ENCODE assay signal across 9 cellular contexts in the genomic region with DNA sequence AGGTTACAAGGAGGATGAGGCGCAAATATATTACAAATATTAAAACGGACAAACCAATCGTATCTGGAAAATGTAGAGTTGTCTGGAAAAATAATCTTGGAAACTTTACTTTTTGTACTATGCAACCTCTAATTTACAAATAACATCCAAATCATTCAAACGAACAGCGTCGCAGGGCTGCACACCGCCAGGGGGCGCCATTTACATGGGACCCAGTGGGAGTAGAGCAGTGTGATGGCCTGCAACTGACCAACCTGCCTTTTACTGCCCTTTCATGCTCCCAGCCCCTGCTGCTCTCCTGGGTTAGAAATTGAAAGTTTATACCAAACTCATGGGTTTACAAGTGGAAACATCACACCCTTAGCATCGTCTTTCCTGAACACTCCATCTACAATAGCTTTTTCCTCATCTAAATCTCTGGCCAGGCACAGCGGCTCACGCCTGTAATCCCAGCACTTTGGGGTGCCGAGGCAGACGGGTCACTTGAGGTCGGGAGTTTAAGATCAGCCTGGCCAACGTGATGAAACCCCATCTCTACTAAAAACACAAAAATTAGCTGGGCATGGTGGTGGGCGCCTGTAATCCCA. TPM values are rescaled to one million over a fixed set of nuclear protein-coding genes. Genes with fewer than 3 reads are reported as not detected.
A peak's percentile ranks its signal among the peaks of the same experiment; 100 is the strongest.
DNase-seq lines count a peak whose midpoint lies in the region; ATAC-seq and TF ChIP-seq lines count a peak whose summit lies in the region.
"Had no signal": no experiment of that assay in that cellular context is flagged by ENCODE, and none has a peak within 500 bp of the region (broad histone marks: within the 10 kb centered on the region; RNA-seq: fewer than 3 reads in every experiment).

No MANE protein-coding gene starts in this region.

- ATAC-seq in IMR-90 (ENCODE audit: low read depth), result peak; percentile 28; the same call in 1 of the 2 replicates
- no peak for ATAC-seq in GM18861 (IDR thresholded peaks at IDR 0.05; ENCODE audit: unreplicated experiment)
- ATAC-seq in HG03095 (IDR thresholded peaks at IDR 0.05; ENCODE audit: unreplicated experiment), result no peak

- DNase-seq in Caco-2 (peak; percentile 58 to 77), IMR-90 (peak; percentile 55), SK-N-DZ (ENCODE audit: low spot score) (peak; percentile 62), inferior parietal cortex (ENCODE audit: extremely low spot score) (peak; percentile 47)
- peak; percentile 51 to 76 for DNase-seq in stimulated activated CD4-positive, alpha-beta T cell treated with anti-CD3 and anti-CD28 coated beads, Interleukin-4, amount 100 ng/mL, for 4 hours

- peaks cover 10% of the 10 kb centered on the region; the same call in 1 of the 2 replicates for H4K20me1 ChIP-seq in IMR-90 (ENCODE audit: insufficient read depth, low read length)

- no peak overlapping the region for H3K27ac ChIP-seq in IMR-90 (ENCODE audit: insufficient read depth, low read length)

- CTCF ChIA-PET in Caco-2 (lab: Charles Lee) (no interaction called here), IMR-90 (lab: Yijun Ruan, JAX) (interaction anchor here (1.5 kb wide), 1 partner anchor 89 kb away, joined by 5 read pairs; no protein-coding TSS in a partner anchor)

- H3K14ac ChIP-seq in IMR-90 (replicated peaks; ENCODE audit: low read depth, low read length), result no peak overlapping the region

- no peak overlapping the region for H2AK5ac ChIP-seq in IMR-90 (ENCODE audit: low read depth, low read length)

- H3K9me1 ChIP-seq in IMR-90 (ENCODE audit: insufficient read depth, low read length), result peaks cover 9% of the 10 kb centered on the region

- H3K36me3 Mint-ChIP-seq in Caco-2 (ENCODE audit: insufficient read depth, unreplicated experiment), result no peaks in the 10 kb centered on the region
- peaks cover 6% of the 10 kb centered on the region for H3K36me3 Mint-ChIP-seq in activated naive CD8-positive, alpha-beta T cell

- H3K56ac ChIP-seq in IMR-90 (ENCODE audit: extremely low read depth, insufficient read depth, low read length), result no peak overlapping the region

- H3K4me2 ChIP-seq in IMR-90 (ENCODE audit: low read depth, low read length), result no peak overlapping the region

- H3K4me3 ChIP-seq in Caco-2 (ENCODE audit: low read depth, low read length) (no peak overlapping the region), IMR-90 (ENCODE audit: insufficient read depth, low read depth, low read length) (no peak overlapping the region)

- no peaks in the 10 kb centered on the region for H3K27me3 ChIP-seq in Caco-2 (replicated peaks; ENCODE audit: control insufficient read depth, insufficient read depth, low read length)
- no peaks in the 10 kb centered on the region for H3K27me3 ChIP-seq in IMR-90 (ENCODE audit: control insufficient read depth, insufficient read depth, low read length)

- no peak overlapping the region for H4K91ac ChIP-seq in IMR-90 (ENCODE audit: insufficient read depth, low read depth, low read length)

- H3K4me1 ChIP-seq in Caco-2 (no peaks in the 10 kb centered on the region), IMR-90 (ENCODE audit: control insufficient read depth, insufficient read depth, low read length) (peaks cover 7% of the 10 kb centered on the region)

- H3K36me3 ChIP-seq in Caco-2 (ENCODE audit: control insufficient read depth, insufficient read depth, low read length) (no peaks in the 10 kb centered on the region), IMR-90 (ENCODE audit: control insufficient read depth, insufficient read depth, low read length) (no peaks in the 10 kb centered on the region)

- H3K4me3 Mint-ChIP-seq in Caco-2 (ENCODE audit: unreplicated experiment), result no peak overlapping the region
- H3K4me3 Mint-ChIP-seq in activated naive CD8-positive, alpha-beta T cell, result no peak overlapping the region
- H3K4me3 Mint-ChIP-seq: T-helper 1 cell treated with Interleukin-12 subunit alpha and Interleukin-12 subunit beta and Interleukin-4 antibody, amounts not matched to agents 30 μg/mL and 1 μg/mL, for 36 hours had no signal

- POLR2A ChIA-PET in Caco-2 (lab: Charles Lee), result no interaction called here
- POLR2A ChIA-PET in IMR-90 (lab: Charles Lee; ENCODE audit: unreplicated experiment), result no interaction called here

- H2BK15ac ChIP-seq in IMR-90 (ENCODE audit: low read depth, low read length), result no peak overlapping the region

- no peaks in the 10 kb centered on the region for H3K27me3 Mint-ChIP-seq in Caco-2 (ENCODE audit: insufficient read depth, unreplicated experiment)
- H3K27me3 Mint-ChIP-seq in activated naive CD8-positive, alpha-beta T cell, result no peaks in the 10 kb centered on the region

- no peak overlapping the region for H3K27ac Mint-ChIP-seq in Caco-2 (ENCODE audit: unreplicated experiment)
- peak overlapping the region; percentile 88 for H3K27ac Mint-ChIP-seq in activated naive CD8-positive, alpha-beta T cell
- H3K27ac Mint-ChIP-seq: T-helper 1 cell treated with Interleukin-12 subunit alpha and Interleukin-12 subunit beta and Interleukin-4 antibody, amounts not matched to agents 30 μg/mL and 1 μg/mL, for 36 hours had no signal

- no peak for TF ChIP-seq POLR2A in IMR-90 (IDR thresholded peaks at IDR 0.05; ENCODE audit: low read depth, low read length)

- H4K5ac ChIP-seq in IMR-90 (ENCODE audit: low read depth, low read length), result no peak overlapping the region

- H3K9me3 ChIP-seq in Caco-2 (no peaks in the 10 kb centered on the region), IMR-90 (ENCODE audit: control insufficient read depth, insufficient read depth, low read length) (no peaks in the 10 kb centered on the region)

- no peak overlapping the region for H2BK20ac ChIP-seq in IMR-90 (ENCODE audit: low read depth, low read length)

- 76% methylated on average over 4 of the region's 16 CpGs; no CpG with 5 or more reads in 1 of the 2 experiments for WGBS in IMR-90 (ENCODE audit: extremely low coverage in 2 of 2, insufficient read length in 1 of 2), 2 experiments

- no peak overlapping the region for H3K18ac ChIP-seq in IMR-90 (ENCODE audit: low read depth, low read length)

- H3K9ac ChIP-seq in IMR-90 (ENCODE audit: low read depth, low read length), result no peak overlapping the region

- no peak overlapping the region for H3K4ac ChIP-seq in IMR-90 (ENCODE audit: low read depth, low read length)

- TF ChIP-seq RAD21 in IMR-90 (IDR thresholded peaks at IDR 0.05; ENCODE audit: low read length), result peak; percentile 80

- no peak overlapping the region for H3K23ac ChIP-seq in IMR-90 (ENCODE audit: low read depth, low read length)

- in situ Hi-C loops in IMR-90 (cut with MboI; ENCODE audit: low sequenced_read_pairs), result loop anchor here (5.0 to 10.0 kb wide), 2 partner anchors 75 to 218 kb away; no protein-coding TSS in a partner anchor

- TF ChIP-seq CTCF in Caco-2 (IDR thresholded peaks at IDR 0.05; ENCODE audit: insufficient read depth in 1 of 2, low read depth in 1 of 2, low read length in 1 of 2, severe bottlenecking in 1 of 2, unreplicated experiment in 1 of 2) (peak; percentile 60 to 93), IMR-90 (conservative IDR thresholded peaks at IDR 0.05; ENCODE audit: low read depth, low read length) (peak; percentile 82)

- H2BK120ac ChIP-seq in IMR-90 (ENCODE audit: low read depth, low read length), result no peak overlapping the region

- no peak overlapping the region for H2AK9ac ChIP-seq in IMR-90 (replicated peaks; ENCODE audit: low read depth, low read length, poor library complexity)

- H3K79me1 ChIP-seq in IMR-90 (ENCODE audit: low read depth in 1 of 2, low read length in 2 of 2), result peaks cover 12 to 37% of the 10 kb centered on the region in 2 experiments

- no peak overlapping the region for H2AFZ ChIP-seq in IMR-90 (replicated peaks; ENCODE audit: low read length, poor library complexity)

- dilution Hi-C loops in IMR-90 (cut with HindIII; ENCODE audit: low sequenced_read_pairs, unreplicated experiment), result no loop called here

- H3K4me1 Mint-ChIP-seq in Caco-2 (ENCODE audit: low read depth, unreplicated experiment), result peaks cover 8% of the 10 kb centered on the region
- H3K4me1 Mint-ChIP-seq in activated naive CD8-positive, alpha-beta T cell (ENCODE audit: low read depth), result peaks cover 74% of the 10 kb centered on the region

- intact Hi-C loops in Caco-2 (cut with micrococcal nuclease; ENCODE audit: unreplicated experiment), result loop anchor here (1.0 kb wide), 1 partner anchor 88 kb away; no protein-coding TSS in a partner anchor
- intact Hi-C loops in IMR-90 (cut with micrococcal nuclease), result loop anchor here (1.0 kb wide), 1 partner anchor 243 kb away; no protein-coding TSS in a partner anchor

- no peaks in the 10 kb centered on the region for H3K9me3 Mint-ChIP-seq in Caco-2 (ENCODE audit: unreplicated experiment)
- H3K9me3 Mint-ChIP-seq in activated naive CD8-positive, alpha-beta T cell (ENCODE audit: low read depth), result no peaks in the 10 kb centered on the region
- H3K9me3 Mint-ChIP-seq: T-helper 1 cell treated with Interleukin-12 subunit alpha and Interleukin-12 subunit beta and Interleukin-4 antibody, amounts not matched to agents 30 μg/mL and 1 μg/mL, for 36 hours had no signal

- H2BK5ac ChIP-seq in IMR-90 (ENCODE audit: low read depth, low read length, poor library complexity, severe bottlenecking), result no peak overlapping the region

- BruUV-seq in Caco-2 (replicated peaks; lab: Mats Ljungman, UMichigan) (no TSS peak), IMR-90 (replicated peaks; lab: Mats Ljungman, UMichigan) (no TSS peak)

- no peak overlapping the region for H4K8ac ChIP-seq in IMR-90 (ENCODE audit: low read depth in 2 of 2, low read length in 2 of 2)

TF ChIP-seq in IMR-90, 13 proteins besides CTCF, POLR2A, EP300 and RAD21:
- TF ChIP-seq MAFK (IDR thresholded peaks at IDR 0.05; ENCODE audit: low read depth, low read length) (no peak), SMC3 (IDR thresholded peaks at IDR 0.05; ENCODE audit: low read depth, low read length) (peak; percentile 88)

RNA-seq across cellular contexts. Expression of gene PITPNC1, which starts 10.0 kb away (rescaled TPM):
- total RNA-seq in Caco-2 (2022), result 3.1 and 4.2 TPM in 2 replicates
- total RNA-seq in IMR-90 (2012; rRNA removed), result 4.1 and 5.0 TPM in 2 replicates
- 3.4 and 4.1 TPM in 2 replicates for polyA plus RNA-seq in IMR-90 (2012; rRNA removed)
- 0.93 and 2.8 TPM in 2 replicates for polyA plus RNA-seq in IMR-90 (2012; cell fraction: cytosol; rRNA removed)
- polyA plus RNA-seq in IMR-90 (2012; cell fraction: nucleus; rRNA removed; ENCODE audit: low replicate concordance), result 0.82 and 2.8 TPM in 2 replicates
- polyA plus RNA-seq in SK-N-DZ (2014; cell fraction: cytosol; rRNA removed), result 10.8 and 17.5 TPM in 2 replicates
- 6.8 and 10.5 TPM in 2 replicates for polyA plus RNA-seq in SK-N-DZ (2014; cell fraction: nucleus; rRNA removed)

RNA-seq across cellular contexts. Expression of gene PSMD12, which starts 20.7 kb away (rescaled TPM):
- 84.4 and 94.0 TPM in 2 replicates for total RNA-seq in Caco-2 (2022)
- total RNA-seq in IMR-90 (2012; rRNA removed), result 17.9 and 48.9 TPM in 2 replicates
- polyA plus RNA-seq in IMR-90 (2012; rRNA removed), result 30.8 and 39.7 TPM in 2 replicates
- 8.4 and 11.2 TPM in 2 replicates for polyA plus RNA-seq in IMR-90 (2012; cell fraction: cytosol; rRNA removed)
- polyA plus RNA-seq in IMR-90 (2012; cell fraction: nucleus; rRNA removed; ENCODE audit: low replicate concordance), result 3.8 and 14.1 TPM in 2 replicates
- polyA plus RNA-seq in SK-N-DZ (2014; cell fraction: cytosol; rRNA removed), result 21.1 and 23.6 TPM in 2 replicates
- 20.8 and 30.3 TPM in 2 replicates for polyA plus RNA-seq in SK-N-DZ (2014; cell fraction: nucleus; rRNA removed)
